1 cellular context compared by ENCODE assay signal in genomic region chrX:31209005-31209612, GRCh38.
TF ChIP-seq lines count a peak whose summit lies in the region.

No MANE protein-coding gene starts in this region.

TF ChIP-seq in HEK293, 187 proteins besides CTCF, POLR2A, EP300 and RAD21 (continued from another document and continues in another):
- TF ChIP-seq ZNF18 (tag by site-specific recombination; IDR thresholded peaks at IDR 0.05) (no peak), ZNF2 (tag by site-specific recombination; IDR thresholded peaks at IDR 0.05) (no peak), ZNF664 (tag by site-specific recombination; IDR thresholded peaks at IDR 0.05) (no peak), ZNF560 (tag by site-specific recombination; IDR thresholded peaks at IDR 0.05; ENCODE audit: borderline replicate concordance) (no peak), ZNF114 (tag by site-specific recombination; IDR thresholded peaks at IDR 0.05) (no peak), GLI4 (tag by site-specific recombination; IDR thresholded peaks at IDR 0.05) (no peak), ZBTB7A (tag by site-specific recombination; IDR thresholded peaks at IDR 0.05; ENCODE audit: low read depth) (no peak), ZNF510 (tag by site-specific recombination; IDR thresholded peaks at IDR 0.05; ENCODE audit: insufficient replicate concordance) (no peak), ZNF239 (tag by site-specific recombination; IDR thresholded peaks at IDR 0.05) (no peak), ZNF670 (tag by site-specific recombination; IDR thresholded peaks at IDR 0.05; ENCODE audit: low read depth) (no peak), ZNF223 (tag by site-specific recombination; IDR thresholded peaks at IDR 0.05) (no peak), GLI2 (tag by site-specific recombination; IDR thresholded peaks at IDR 0.05; ENCODE audit: borderline replicate concordance, low read depth) (peak; percentile 58; the same call in 1 of the 2 replicates), ZNF624 (tag by site-specific recombination; IDR thresholded peaks at IDR 0.05) (no peak), ZNF146 (tag by site-specific recombination; IDR thresholded peaks at IDR 0.05) (no peak), ZNF37A (tag by site-specific recombination; IDR thresholded peaks at IDR 0.05) (no peak), ZNF792 (tag by site-specific recombination; IDR thresholded peaks at IDR 0.05) (no peak), GFI1B (tag by site-specific recombination; IDR thresholded peaks at IDR 0.05) (no peak), ZNF660 (tag by site-specific recombination; IDR thresholded peaks at IDR 0.05) (no peak), PATZ1 (tag by site-specific recombination; IDR thresholded peaks at IDR 0.05) (no peak), BCL11A (tag by site-specific recombination; IDR thresholded peaks at IDR 0.05; ENCODE audit: low read depth) (0 out of 2 replicates have a peak, but pooled peaks have one; percentile 10), ZNF214 (tag by site-specific recombination; IDR thresholded peaks at IDR 0.05; ENCODE audit: borderline replicate concordance) (no peak), ZNF19 (tag by site-specific recombination; IDR thresholded peaks at IDR 0.05; ENCODE audit: low read depth) (no peak), ZBTB17 (tag by site-specific recombination; IDR thresholded peaks at IDR 0.05) (peak; percentile 24; the same call in 1 of the 2 replicates), ZNF747 (tag by site-specific recombination; IDR thresholded peaks at IDR 0.05) (no peak), ZNF843 (tag by site-specific recombination; IDR thresholded peaks at IDR 0.05) (peak; percentile 77), ZNF692 (tag by site-specific recombination; IDR thresholded peaks at IDR 0.05) (no peak), FEZF1 (tag by site-specific recombination; IDR thresholded peaks at IDR 0.05) (peak; percentile 80), SP3 (tag by site-specific recombination; IDR thresholded peaks at IDR 0.05) (no peak), PBX3 (CRISPR knock-in tag; IDR thresholded peaks at IDR 0.05) (no peak), HOXC10 (CRISPR knock-in tag; IDR thresholded peaks at IDR 0.05) (no peak), ZNF426 (tag by site-specific recombination; IDR thresholded peaks at IDR 0.05) (no peak), ZNF133 (tag by site-specific recombination; IDR thresholded peaks at IDR 0.05) (no peak), ZNF311 (tag by site-specific recombination; IDR thresholded peaks at IDR 0.05; ENCODE audit: borderline replicate concordance) (no peak), ZNF549 (tag by site-specific recombination; IDR thresholded peaks at IDR 0.05) (no peak), MEIS1 (CRISPR knock-in tag; IDR thresholded peaks at IDR 0.05; ENCODE audit: borderline replicate concordance) (no peak), ZBTB20 (tag by site-specific recombination; IDR thresholded peaks at IDR 0.05) (peak; percentile 74), ZNF837 (tag by site-specific recombination; IDR thresholded peaks at IDR 0.05) (no peak), ZNF274 (IDR thresholded peaks at IDR 0.05; ENCODE audit: low read length) (no peak), ZNF274 (tag by site-specific recombination; IDR thresholded peaks at IDR 0.05; ENCODE audit: borderline replicate concordance) (no peak), ZNF521 (tag by site-specific recombination; IDR thresholded peaks at IDR 0.05) (no peak), ZFHX2 (tag by site-specific recombination; conservative IDR thresholded peaks at IDR 0.05) (no peak), ZNF341 (tag by site-specific recombination; IDR thresholded peaks at IDR 0.05; ENCODE audit: low read depth) (no peak), ZNF623 (tag by site-specific recombination; IDR thresholded peaks at IDR 0.05) (no peak), ZNF211 (tag by site-specific recombination; IDR thresholded peaks at IDR 0.05; ENCODE audit: low read depth) (no peak), ZNF558 (tag by site-specific recombination; IDR thresholded peaks at IDR 0.05) (no peak), ZNF529 (tag by site-specific recombination; IDR thresholded peaks at IDR 0.05; ENCODE audit: insufficient replicate concordance) (no peak), TRIM28 (IDR thresholded peaks at IDR 0.05; ENCODE audit: borderline replicate concordance, low read length) (peak; percentile 96), ZNF76 (tag by site-specific recombination; IDR thresholded peaks at IDR 0.05; ENCODE audit: borderline replicate concordance, low read depth) (no peak), ZNF221 (tag by site-specific recombination; IDR thresholded peaks at IDR 0.05; ENCODE audit: borderline replicate concordance) (no peak), ZNF473 (tag by site-specific recombination; IDR thresholded peaks at IDR 0.05) (no peak), HOXA7 (CRISPR knock-in tag; IDR thresholded peaks at IDR 0.05; ENCODE audit: borderline replicate concordance) (no peak)
- TF ChIP-seq, protein P1, sequence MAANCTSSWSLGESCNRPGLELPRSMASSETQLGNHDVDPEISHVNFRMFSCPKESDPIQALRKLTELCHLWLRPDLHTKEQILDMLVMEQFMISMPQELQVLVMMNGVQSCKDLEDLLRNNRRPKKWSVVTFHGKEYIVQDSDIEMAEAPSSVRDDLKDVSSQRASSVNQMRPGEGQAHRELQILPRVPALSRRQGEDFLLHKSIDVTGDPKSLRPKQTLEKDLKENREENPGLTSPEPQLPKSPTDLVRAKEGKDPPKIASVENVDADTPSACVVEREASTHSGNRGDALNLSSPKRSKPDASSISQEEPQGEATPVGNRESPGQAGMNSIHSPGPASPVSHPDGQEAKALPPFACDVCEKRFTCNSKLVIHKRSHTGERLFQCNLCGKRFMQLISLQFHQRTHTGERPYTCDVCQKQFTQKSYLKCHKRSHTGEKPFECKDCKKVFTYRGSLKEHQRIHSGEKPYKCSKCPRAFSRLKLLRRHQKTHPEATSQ (tag by site-specific recombination; IDR thresholded peaks at IDR 0.05), result no peak
- TF ChIP-seq, protein P2, sequence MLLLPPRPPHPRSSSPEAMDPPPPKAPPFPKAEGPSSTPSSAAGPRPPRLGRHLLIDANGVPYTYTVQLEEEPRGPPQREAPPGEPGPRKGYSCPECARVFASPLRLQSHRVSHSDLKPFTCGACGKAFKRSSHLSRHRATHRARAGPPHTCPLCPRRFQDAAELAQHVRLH (tag by site-specific recombination; IDR thresholded peaks at IDR 0.05), result no peak
- TF ChIP-seq, protein P3, sequence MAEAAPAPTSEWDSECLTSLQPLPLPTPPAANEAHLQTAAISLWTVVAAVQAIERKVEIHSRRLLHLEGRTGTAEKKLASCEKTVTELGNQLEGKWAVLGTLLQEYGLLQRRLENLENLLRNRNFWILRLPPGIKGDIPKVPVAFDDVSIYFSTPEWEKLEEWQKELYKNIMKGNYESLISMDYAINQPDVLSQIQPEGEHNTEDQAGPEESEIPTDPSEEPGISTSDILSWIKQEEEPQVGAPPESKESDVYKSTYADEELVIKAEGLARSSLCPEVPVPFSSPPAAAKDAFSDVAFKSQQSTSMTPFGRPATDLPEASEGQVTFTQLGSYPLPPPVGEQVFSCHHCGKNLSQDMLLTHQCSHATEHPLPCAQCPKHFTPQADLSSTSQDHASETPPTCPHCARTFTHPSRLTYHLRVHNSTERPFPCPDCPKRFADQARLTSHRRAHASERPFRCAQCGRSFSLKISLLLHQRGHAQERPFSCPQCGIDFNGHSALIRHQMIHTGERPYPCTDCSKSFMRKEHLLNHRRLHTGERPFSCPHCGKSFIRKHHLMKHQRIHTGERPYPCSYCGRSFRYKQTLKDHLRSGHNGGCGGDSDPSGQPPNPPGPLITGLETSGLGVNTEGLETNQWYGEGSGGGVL (tag by site-specific recombination; IDR thresholded peaks at IDR 0.05), result no peak
- TF ChIP-seq, protein P4, sequence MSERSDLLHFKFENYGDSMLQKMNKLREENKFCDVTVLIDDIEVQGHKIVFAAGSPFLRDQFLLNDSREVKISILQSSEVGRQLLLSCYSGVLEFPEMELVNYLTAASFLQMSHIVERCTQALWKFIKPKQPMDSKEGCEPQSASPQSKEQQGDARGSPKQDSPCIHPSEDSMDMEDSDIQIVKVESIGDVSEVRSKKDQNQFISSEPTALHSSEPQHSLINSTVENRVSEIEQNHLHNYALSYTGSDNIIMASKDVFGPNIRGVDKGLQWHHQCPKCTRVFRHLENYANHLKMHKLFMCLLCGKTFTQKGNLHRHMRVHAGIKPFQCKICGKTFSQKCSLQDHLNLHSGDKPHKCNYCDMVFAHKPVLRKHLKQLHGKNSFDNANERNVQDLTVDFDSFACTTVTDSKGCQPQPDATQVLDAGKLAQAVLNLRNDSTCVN (tag by site-specific recombination; optimal IDR thresholded peaks at IDR 0.05), result no peak
- TF ChIP-seq, protein P5, sequence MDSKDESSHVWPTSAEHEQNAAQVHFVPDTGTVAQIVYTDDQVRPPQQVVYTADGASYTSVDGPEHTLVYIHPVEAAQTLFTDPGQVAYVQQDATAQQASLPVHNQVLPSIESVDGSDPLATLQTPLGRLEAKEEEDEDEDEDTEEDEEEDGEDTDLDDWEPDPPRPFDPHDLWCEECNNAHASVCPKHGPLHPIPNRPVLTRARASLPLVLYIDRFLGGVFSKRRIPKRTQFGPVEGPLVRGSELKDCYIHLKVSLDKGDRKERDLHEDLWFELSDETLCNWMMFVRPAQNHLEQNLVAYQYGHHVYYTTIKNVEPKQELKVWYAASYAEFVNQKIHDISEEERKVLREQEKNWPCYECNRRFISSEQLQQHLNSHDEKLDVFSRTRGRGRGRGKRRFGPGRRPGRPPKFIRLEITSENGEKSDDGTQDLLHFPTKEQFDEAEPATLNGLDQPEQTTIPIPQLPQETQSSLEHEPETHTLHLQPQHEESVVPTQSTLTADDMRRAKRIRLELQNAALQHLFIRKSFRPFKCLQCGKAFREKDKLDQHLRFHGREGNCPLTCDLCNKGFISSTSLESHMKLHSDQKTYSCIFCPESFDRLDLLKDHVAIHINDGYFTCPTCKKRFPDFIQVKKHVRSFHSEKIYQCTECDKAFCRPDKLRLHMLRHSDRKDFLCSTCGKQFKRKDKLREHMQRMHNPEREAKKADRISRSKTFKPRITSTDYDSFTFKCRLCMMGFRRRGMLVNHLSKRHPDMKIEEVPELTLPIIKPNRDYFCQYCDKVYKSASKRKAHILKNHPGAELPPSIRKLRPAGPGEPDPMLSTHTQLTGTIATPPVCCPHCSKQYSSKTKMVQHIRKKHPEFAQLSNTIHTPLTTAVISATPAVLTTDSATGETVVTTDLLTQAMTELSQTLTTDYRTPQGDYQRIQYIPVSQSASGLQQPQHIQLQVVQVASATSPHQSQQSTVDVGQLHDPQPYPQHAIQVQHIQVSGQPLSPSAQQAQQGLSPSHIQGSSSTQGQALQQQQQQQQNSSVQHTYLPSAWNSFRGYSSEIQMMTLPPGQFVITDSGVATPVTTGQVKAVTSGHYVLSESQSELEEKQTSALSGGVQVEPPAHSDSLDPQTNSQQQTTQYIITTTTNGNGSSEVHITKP (tag by site-specific recombination; IDR thresholded peaks at IDR 0.05), result peak; percentile 90
